Comparison of ENCODE assay signal across 8 cellular contexts in genomic region chrX:24014388-24015018, GRCh38. TPM values are rescaled to one million over a fixed set of nuclear protein-coding genes. Genes with fewer than 3 reads are reported as not detected.
DNase-seq lines count a peak whose midpoint lies in the region; ATAC-seq and TF ChIP-seq lines count a peak whose summit lies in the region.

No MANE protein-coding gene starts in this region.

- ATAC-seq in GM19023 (IDR thresholded peaks at IDR 0.05; ENCODE audit: unreplicated experiment) (peak; percentile 65), HG03095 (IDR thresholded peaks at IDR 0.05; ENCODE audit: unreplicated experiment) (peak; percentile 61), foreskin keratinocyte (no peak)

- H3K27ac ChIP-seq in foreskin keratinocyte: no peak overlapping the region

- DNase-seq in activated T-helper 9 cell treated with anti-CD3 and anti-CD28 coated beads, Interleukin-2, amount 50 U/mL, for 16 hours (ENCODE audit: low read depth): peak; percentile 17
- DNase-seq in stimulated activated CD4-positive, alpha-beta T cell treated with anti-CD3 and anti-CD28 coated beads, Interleukin-4, amount 100 ng/mL, for 4 hours: peak; percentile 41 to 69
- DNase-seq in foreskin keratinocyte: no peak
- DNase-seq in NCI-H1694 treated with DMSO at 0.1 percent for 48 hours (lab: John Stamatoyannopoulos, UW): no peak
- DNase-seq in 8988T: no peak
- DNase-seq in cerebellar nuclear complex (lab: John Stamatoyannopoulos, UW): no peak

- H3K27me3 ChIP-seq in foreskin keratinocyte: no peaks in the 10 kb centered on the region

- TF ChIP-seq CTCF in foreskin keratinocyte (conservative IDR thresholded peaks at IDR 0.05): no peak

- no peaks in the 10 kb centered on the region for H3K4me1 ChIP-seq in foreskin keratinocyte

RNA-seq across cellular contexts. Expression of gene KLHL15, which starts 12.5 kb away (rescaled TPM):
- 4.2 TPM in 2 replicates for total RNA-seq in foreskin keratinocyte
- polyA plus RNA-seq in foreskin keratinocyte: 0.68 and 0.77 TPM in 2 replicates

RNA-seq across cellular contexts. Expression of gene EIF2S3, which starts 40.3 kb away (rescaled TPM):
- total RNA-seq in foreskin keratinocyte: 147 and 162 TPM in 2 replicates
- 60.4 and 60.7 TPM in 2 replicates for polyA plus RNA-seq in foreskin keratinocyte

Comparison
In these comparisons a context has a peak if more than half of its experiments do, and no peak if none do; other contexts are left out.
1. DNase-seq: peak in activated T-helper 9 cell treated with anti-CD3 and anti-CD28 coated beads, Interleukin-2, amount 50 U/mL, for 16 hours (single experiment) and stimulated activated CD4-positive, alpha-beta T cell treated with anti-CD3 and anti-CD28 coated beads, Interleukin-4, amount 100 ng/mL, for 4 hours (2 of 2); none in foreskin keratinocyte (0 of 2), NCI-H1694 treated with DMSO at 0.1 percent for 48 hours (single experiment), 8988T (single experiment) and cerebellar nuclear complex (0 of 2).